Comparison of ENCODE assay signal across 2 cellular contexts in genomic region chr18:31499157-31499524, GRCh38.
TF ChIP-seq lines count a peak whose summit lies in the region.

No MANE protein-coding gene starts in this region.

TF ChIP-seq in GM12878, 131 proteins besides CTCF, POLR2A, EP300 and RAD21 (continues in another document):
- TF ChIP-seq ASH2L (IDR thresholded peaks at IDR 0.05; ENCODE audit: borderline replicate concordance, low read depth) (no peak), NRF1 (conservative IDR thresholded peaks at IDR 0.05; ENCODE audit: low read depth, low read length) (no peak), HSF1 (IDR thresholded peaks at IDR 0.05; ENCODE audit: low read depth, low read length) (no peak), IKZF2 (IDR thresholded peaks at IDR 0.05) (peak; percentile 50 to 56), BMI1 (IDR thresholded peaks at IDR 0.05; ENCODE audit: borderline replicate concordance) (0 out of 2 replicates have a peak, but pooled peaks have one; percentile 16), RELB (IDR thresholded peaks at IDR 0.05; ENCODE audit: low read depth) (no peak), ZBED1 (IDR thresholded peaks at IDR 0.05; ENCODE audit: borderline replicate concordance) (no peak), NFYA (IDR thresholded peaks at IDR 0.05; ENCODE audit: borderline replicate concordance, low read depth, low read length) (no peak), CBX3 (IDR thresholded peaks at IDR 0.05; ENCODE audit: borderline replicate concordance, low read depth) (no peak), TCF3 (IDR thresholded peaks at IDR 0.05; ENCODE audit: borderline replicate concordance, insufficient read depth, low read depth, low read length) (no peak), MAX (IDR thresholded peaks at IDR 0.05; ENCODE audit: low read depth, low read length) (no peak), IKZF1 (conservative IDR thresholded peaks at IDR 0.05) (peak; percentile 5), ATF7 (IDR thresholded peaks at IDR 0.05; ENCODE audit: low read depth) (no peak), MYC (IDR thresholded peaks at IDR 0.05; ENCODE audit: insufficient read depth, insufficient read length, insufficient replicate concordance, low read length, severe bottlenecking) (no peak), PML (IDR thresholded peaks at IDR 0.05; ENCODE audit: low read length) (no peak), ZNF217 (IDR thresholded peaks at IDR 0.05) (no peak), NR2C1 (IDR thresholded peaks at IDR 0.05) (no peak)
- TF ChIP-seq, protein P1, sequence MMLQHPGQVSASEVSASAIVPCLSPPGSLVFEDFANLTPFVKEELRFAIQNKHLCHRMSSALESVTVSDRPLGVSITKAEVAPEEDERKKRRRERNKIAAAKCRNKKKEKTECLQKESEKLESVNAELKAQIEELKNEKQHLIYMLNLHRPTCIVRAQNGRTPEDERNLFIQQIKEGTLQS (IDR thresholded peaks at IDR 0.05; ENCODE audit: borderline replicate concordance, extremely low read depth, low read depth, low read length): no peak
- TF ChIP-seq, protein P2, sequence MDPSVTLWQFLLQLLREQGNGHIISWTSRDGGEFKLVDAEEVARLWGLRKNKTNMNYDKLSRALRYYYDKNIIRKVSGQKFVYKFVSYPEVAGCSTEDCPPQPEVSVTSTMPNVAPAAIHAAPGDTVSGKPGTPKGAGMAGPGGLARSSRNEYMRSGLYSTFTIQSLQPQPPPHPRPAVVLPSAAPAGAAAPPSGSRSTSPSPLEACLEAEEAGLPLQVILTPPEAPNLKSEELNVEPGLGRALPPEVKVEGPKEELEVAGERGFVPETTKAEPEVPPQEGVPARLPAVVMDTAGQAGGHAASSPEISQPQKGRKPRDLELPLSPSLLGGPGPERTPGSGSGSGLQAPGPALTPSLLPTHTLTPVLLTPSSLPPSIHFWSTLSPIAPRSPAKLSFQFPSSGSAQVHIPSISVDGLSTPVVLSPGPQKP (IDR thresholded peaks at IDR 0.05; ENCODE audit: low read depth, low read length): no peak
- TF ChIP-seq, protein P3, sequence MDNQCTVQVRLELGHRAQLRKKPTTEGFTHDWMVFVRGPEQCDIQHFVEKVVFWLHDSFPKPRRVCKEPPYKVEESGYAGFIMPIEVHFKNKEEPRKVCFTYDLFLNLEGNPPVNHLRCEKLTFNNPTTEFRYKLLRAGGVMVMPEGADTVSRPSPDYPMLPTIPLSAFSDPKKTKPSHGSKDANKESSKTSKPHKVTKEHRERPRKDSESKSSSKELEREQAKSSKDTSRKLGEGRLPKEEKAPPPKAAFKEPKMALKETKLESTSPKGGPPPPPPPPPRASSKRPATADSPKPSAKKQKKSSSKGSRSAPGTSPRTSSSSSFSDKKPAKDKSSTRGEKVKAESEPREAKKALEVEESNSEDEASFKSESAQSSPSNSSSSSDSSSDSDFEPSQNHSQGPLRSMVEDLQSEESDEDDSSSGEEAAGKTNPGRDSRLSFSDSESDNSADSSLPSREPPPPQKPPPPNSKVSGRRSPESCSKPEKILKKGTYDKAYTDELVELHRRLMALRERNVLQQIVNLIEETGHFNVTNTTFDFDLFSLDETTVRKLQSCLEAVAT (IDR thresholded peaks at IDR 0.05): peak; percentile 21; the same call in 1 of the 2 replicates
- TF ChIP-seq, protein P4, sequence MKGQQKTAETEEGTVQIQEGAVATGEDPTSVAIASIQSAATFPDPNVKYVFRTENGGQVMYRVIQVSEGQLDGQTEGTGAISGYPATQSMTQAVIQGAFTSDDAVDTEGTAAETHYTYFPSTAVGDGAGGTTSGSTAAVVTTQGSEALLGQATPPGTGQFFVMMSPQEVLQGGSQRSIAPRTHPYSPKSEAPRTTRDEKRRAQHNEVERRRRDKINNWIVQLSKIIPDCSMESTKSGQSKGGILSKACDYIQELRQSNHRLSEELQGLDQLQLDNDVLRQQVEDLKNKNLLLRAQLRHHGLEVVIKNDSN (IDR thresholded peaks at IDR 0.05; ENCODE audit: borderline replicate concordance, extremely low read length, insufficient read depth, low read depth, low read length): no peak
- TF ChIP-seq, protein P5, sequence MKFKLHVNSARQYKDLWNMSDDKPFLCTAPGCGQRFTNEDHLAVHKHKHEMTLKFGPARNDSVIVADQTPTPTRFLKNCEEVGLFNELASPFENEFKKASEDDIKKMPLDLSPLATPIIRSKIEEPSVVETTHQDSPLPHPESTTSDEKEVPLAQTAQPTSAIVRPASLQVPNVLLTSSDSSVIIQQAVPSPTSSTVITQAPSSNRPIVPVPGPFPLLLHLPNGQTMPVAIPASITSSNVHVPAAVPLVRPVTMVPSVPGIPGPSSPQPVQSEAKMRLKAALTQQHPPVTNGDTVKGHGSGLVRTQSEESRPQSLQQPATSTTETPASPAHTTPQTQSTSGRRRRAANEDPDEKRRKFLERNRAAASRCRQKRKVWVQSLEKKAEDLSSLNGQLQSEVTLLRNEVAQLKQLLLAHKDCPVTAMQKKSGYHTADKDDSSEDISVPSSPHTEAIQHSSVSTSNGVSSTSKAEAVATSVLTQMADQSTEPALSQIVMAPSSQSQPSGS (IDR thresholded peaks at IDR 0.05; ENCODE audit: low read length): no peak

TF ChIP-seq in HepG2, 621 proteins besides CTCF, POLR2A, EP300 and RAD21:
- TF ChIP-seq, protein P6, sequence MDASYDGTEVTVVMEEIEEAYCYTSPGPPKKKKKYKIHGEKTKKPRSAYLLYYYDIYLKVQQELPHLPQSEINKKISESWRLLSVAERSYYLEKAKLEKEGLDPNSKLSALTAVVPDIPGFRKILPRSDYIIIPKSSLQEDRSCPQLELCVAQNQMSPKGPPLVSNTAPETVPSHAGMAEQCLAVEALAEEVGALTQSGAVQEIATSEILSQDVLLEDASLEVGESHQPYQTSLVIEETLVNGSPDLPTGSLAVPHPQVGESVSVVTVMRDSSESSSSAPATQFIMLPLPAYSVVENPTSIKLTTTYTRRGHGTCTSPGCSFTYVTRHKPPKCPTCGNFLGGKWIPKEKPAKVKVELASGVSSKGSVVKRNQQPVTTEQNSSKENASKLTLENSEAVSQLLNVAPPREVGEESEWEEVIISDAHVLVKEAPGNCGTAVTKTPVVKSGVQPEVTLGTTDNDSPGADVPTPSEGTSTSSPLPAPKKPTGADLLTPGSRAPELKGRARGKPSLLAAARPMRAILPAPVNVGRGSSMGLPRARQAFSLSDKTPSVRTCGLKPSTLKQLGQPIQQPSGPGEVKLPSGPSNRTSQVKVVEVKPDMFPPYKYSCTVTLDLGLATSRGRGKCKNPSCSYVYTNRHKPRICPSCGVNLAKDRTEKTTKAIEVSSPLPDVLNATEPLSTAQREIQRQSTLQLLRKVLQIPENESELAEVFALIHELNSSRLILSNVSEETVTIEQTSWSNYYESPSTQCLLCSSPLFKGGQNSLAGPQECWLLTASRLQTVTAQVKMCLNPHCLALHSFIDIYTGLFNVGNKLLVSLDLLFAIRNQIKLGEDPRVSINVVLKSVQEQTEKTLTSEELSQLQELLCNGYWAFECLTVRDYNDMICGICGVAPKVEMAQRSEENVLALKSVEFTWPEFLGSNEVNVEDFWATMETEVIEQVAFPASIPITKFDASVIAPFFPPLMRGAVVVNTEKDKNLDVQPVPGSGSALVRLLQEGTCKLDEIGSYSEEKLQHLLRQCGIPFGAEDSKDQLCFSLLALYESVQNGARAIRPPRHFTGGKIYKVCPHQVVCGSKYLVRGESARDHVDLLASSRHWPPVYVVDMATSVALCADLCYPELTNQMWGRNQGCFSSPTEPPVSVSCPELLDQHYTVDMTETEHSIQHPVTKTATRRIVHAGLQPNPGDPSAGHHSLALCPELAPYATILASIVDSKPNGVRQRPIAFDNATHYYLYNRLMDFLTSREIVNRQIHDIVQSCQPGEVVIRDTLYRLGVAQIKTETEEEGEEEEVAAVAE (CRISPR knock-in tag; IDR thresholded peaks at IDR 0.05; ENCODE audit: borderline replicate concordance): no peak
- TF ChIP-seq, protein P7, sequence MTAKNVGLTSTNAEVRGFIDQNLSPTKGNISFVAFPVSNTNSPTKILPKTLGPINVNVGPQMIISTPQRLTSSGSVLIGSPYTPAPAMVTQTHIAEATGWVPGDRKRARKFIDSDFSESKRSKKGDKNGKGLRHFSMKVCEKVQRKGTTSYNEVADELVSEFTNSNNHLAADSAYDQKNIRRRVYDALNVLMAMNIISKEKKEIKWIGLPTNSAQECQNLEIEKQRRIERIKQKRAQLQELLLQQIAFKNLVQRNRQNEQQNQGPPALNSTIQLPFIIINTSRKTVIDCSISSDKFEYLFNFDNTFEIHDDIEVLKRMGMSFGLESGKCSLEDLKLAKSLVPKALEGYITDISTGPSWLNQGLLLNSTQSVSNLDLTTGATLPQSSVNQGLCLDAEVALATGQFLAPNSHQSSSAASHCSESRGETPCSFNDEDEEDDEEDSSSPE (CRISPR knock-in tag; IDR thresholded peaks at IDR 0.05): 0 out of 2 replicates have a peak, but pooled peaks have one; percentile 17
- TF ChIP-seq SNRNP70 (IDR thresholded peaks at IDR 0.05; ENCODE audit: low read depth, low read length): no peak
- TF ChIP-seq DNMT3B (CRISPR knock-in tag; conservative IDR thresholded peaks at IDR 0.05): no peak
- TF ChIP-seq PHF21A (CRISPR knock-in tag; IDR thresholded peaks at IDR 0.05): no peak
- no peak for TF ChIP-seq ZNF557 (CRISPR knock-in tag; IDR thresholded peaks at IDR 0.05)
- TF ChIP-seq ZNF484 (CRISPR knock-in tag; IDR thresholded peaks at IDR 0.05; ENCODE audit: borderline replicate concordance, low read depth): no peak
- TF ChIP-seq, protein P8, sequence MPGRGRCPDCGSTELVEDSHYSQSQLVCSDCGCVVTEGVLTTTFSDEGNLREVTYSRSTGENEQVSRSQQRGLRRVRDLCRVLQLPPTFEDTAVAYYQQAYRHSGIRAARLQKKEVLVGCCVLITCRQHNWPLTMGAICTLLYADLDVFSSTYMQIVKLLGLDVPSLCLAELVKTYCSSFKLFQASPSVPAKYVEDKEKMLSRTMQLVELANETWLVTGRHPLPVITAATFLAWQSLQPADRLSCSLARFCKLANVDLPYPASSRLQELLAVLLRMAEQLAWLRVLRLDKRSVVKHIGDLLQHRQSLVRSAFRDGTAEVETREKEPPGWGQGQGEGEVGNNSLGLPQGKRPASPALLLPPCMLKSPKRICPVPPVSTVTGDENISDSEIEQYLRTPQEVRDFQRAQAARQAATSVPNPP (CRISPR knock-in tag; IDR thresholded peaks at IDR 0.05): no peak
- no peak for TF ChIP-seq ZFP36L2 (CRISPR knock-in tag; IDR thresholded peaks at IDR 0.05)
- TF ChIP-seq, protein P9, sequence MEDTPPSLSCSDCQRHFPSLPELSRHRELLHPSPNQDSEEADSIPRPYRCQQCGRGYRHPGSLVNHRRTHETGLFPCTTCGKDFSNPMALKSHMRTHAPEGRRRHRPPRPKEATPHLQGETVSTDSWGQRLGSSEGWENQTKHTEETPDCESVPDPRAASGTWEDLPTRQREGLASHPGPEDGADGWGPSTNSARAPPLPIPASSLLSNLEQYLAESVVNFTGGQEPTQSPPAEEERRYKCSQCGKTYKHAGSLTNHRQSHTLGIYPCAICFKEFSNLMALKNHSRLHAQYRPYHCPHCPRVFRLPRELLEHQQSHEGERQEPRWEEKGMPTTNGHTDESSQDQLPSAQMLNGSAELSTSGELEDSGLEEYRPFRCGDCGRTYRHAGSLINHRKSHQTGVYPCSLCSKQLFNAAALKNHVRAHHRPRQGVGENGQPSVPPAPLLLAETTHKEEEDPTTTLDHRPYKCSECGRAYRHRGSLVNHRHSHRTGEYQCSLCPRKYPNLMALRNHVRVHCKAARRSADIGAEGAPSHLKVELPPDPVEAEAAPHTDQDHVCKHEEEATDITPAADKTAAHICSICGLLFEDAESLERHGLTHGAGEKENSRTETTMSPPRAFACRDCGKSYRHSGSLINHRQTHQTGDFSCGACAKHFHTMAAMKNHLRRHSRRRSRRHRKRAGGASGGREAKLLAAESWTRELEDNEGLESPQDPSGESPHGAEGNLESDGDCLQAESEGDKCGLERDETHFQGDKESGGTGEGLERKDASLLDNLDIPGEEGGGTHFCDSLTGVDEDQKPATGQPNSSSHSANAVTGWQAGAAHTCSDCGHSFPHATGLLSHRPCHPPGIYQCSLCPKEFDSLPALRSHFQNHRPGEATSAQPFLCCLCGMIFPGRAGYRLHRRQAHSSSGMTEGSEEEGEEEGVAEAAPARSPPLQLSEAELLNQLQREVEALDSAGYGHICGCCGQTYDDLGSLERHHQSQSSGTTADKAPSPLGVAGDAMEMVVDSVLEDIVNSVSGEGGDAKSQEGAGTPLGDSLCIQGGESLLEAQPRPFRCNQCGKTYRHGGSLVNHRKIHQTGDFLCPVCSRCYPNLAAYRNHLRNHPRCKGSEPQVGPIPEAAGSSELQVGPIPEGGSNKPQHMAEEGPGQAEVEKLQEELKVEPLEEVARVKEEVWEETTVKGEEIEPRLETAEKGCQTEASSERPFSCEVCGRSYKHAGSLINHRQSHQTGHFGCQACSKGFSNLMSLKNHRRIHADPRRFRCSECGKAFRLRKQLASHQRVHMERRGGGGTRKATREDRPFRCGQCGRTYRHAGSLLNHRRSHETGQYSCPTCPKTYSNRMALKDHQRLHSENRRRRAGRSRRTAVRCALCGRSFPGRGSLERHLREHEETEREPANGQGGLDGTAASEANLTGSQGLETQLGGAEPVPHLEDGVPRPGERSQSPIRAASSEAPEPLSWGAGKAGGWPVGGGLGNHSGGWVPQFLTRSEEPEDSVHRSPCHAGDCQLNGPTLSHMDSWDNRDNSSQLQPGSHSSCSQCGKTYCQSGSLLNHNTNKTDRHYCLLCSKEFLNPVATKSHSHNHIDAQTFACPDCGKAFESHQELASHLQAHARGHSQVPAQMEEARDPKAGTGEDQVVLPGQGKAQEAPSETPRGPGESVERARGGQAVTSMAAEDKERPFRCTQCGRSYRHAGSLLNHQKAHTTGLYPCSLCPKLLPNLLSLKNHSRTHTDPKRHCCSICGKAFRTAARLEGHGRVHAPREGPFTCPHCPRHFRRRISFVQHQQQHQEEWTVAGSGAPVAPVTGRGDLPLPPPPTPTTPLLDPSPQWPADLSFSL (CRISPR knock-in tag; IDR thresholded peaks at IDR 0.05): 0 out of 2 replicates have a peak, but pooled peaks have one; percentile 35
